In the genomic region with DNA sequence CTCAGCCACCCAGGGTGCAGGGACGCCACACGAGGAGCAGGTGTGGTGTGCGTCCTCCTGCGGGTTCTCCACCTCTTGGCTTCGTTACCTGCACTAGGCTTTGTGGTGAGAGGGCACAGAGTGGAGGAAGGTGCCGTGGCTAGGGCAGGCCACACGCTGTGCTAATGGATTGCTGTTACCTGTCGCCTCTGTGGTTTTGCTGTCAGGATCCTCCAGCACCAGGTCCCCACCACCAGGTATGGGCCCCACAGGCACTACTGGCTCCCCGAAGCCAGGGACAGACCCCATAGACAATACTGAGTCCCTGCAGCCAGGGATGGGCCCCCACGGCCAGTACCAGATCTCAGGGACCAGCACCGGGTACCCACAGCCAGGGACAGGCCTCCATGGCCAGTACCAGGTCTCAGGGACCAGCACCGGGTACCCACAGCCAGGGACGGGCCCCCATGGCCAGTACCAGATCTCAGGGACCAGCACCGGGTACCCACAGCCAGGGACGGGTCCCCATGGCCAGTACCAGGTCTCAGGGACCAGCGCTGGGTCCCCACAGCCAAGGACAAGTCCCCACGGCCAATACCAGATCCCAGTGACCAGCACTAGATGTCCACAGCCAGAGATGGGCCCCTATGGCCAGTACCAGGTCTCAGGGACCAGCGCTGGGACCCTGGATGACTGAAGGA, we compare ENCODE assay signal across 12 cellular contexts.
DNase-seq lines count a peak whose midpoint lies in the region; ATAC-seq, FAIRE-seq and TF ChIP-seq lines count a peak whose summit lies in the region.
"Had no signal": no experiment of that assay in that cellular context is flagged by ENCODE, and none has a peak within 500 bp of the region (broad histone marks: within the 10 kb centered on the region; RNA-seq: fewer than 3 reads in every experiment).

No MANE protein-coding gene starts in this region.

- H3K4me1 Mint-ChIP-seq in activated T-helper 17 cell treated with anti-CD3 and anti-CD28 coated beads, Interleukin-2, amount 50 U/mL, for 72 hours, result peaks cover 29% of the 10 kb centered on the region
- peaks cover 68 to 88% (median 84%) of the 10 kb centered on the region in 3 donors for H3K4me1 Mint-ChIP-seq in naive B cell
- peaks cover 44% of the 10 kb centered on the region for H3K4me1 Mint-ChIP-seq in endodermal cell

- H3K4me1 ChIP-seq in BLaER1 treated with 17β-estradiol and CSF1 and Interleukin-3, amounts not matched to agents 10 nM and 100 nM, result peaks cover 87 to 100% (median 91%) of the 10 kb centered on the region in 10 experiments
- H3K4me1 ChIP-seq in endodermal cell (ENCODE audit: control insufficient read depth, insufficient read depth, low read length), result peaks cover 18% of the 10 kb centered on the region

- H3K9me3 ChIP-seq in BLaER1 treated with 17β-estradiol and CSF1 and Interleukin-3, amounts not matched to agents 10 nM and 100 nM (replicated peaks in 1 of 11), result no peaks in the 10 kb centered on the region
- no peaks in the 10 kb centered on the region for H3K9me3 ChIP-seq in endodermal cell (ENCODE audit: control insufficient read depth, low read length)
- H3K9me3 ChIP-seq: thyroid gland had no signal

- no peak for ATAC-seq in activated T-helper 17 cell treated with anti-CD3 and anti-CD28 coated beads, Interleukin-2, amount 50 U/mL, for 72 hours (replicated peaks)
- no peak for ATAC-seq in naive B cell (ENCODE audit: low read depth in 2 of 2)

- H3K4me2 ChIP-seq in BLaER1 treated with 17β-estradiol and CSF1 and Interleukin-3, amounts not matched to agents 10 nM and 100 nM, result peak overlapping the region; percentile 98 to 100 (median 99)

- TF ChIP-seq CTCF in endodermal cell (conservative IDR thresholded peaks at IDR 0.05), result no peak

- H3K36me3 ChIP-seq in BLaER1 treated with 17β-estradiol and CSF1 and Interleukin-3, amounts not matched to agents 10 nM and 100 nM, result peaks cover 0 to 69% (median 31%) of the 10 kb centered on the region in 11 experiments; a peak in 13 of 22 replicates
- H3K36me3 ChIP-seq in endodermal cell (ENCODE audit: control insufficient read depth, insufficient read depth, low read length), result peaks cover 3% of the 10 kb centered on the region
- H3K36me3 ChIP-seq: thyroid gland had no signal

- peak; percentile 40 for FAIRE-seq in GM12892 (lab: Jason Lieb, UNC)

- peaks cover 16 to 81% (median 67%) of the 10 kb centered on the region in 11 experiments; a peak in 20 of 22 replicates for H4K20me1 ChIP-seq in BLaER1 treated with 17β-estradiol and CSF1 and Interleukin-3, amounts not matched to agents 10 nM and 100 nM

- H3K9ac ChIP-seq in BLaER1 treated with 17β-estradiol and CSF1 and Interleukin-3, amounts not matched to agents 10 nM and 100 nM, result peak overlapping the region; percentile 3 to 99 (median 78); a peak in 20 of 22 replicates
- H3K9ac ChIP-seq in endodermal cell (ENCODE audit: extremely low read depth, low read length, poor library complexity, severe bottlenecking), result no peak overlapping the region
- H3K9ac ChIP-seq: parathyroid adenoma had no signal

- H3K4me3 Mint-ChIP-seq in activated T-helper 17 cell treated with anti-CD3 and anti-CD28 coated beads, Interleukin-2, amount 50 U/mL, for 72 hours, result peak overlapping the region; percentile 94
- peak overlapping the region in 4 of 8 donors; percentile 43 to 98 (median 90) for H3K4me3 Mint-ChIP-seq in naive B cell
- no peak overlapping the region for H3K4me3 Mint-ChIP-seq in endodermal cell

- H3K27me3 Mint-ChIP-seq in activated T-helper 17 cell treated with anti-CD3 and anti-CD28 coated beads, Interleukin-2, amount 50 U/mL, for 72 hours, result no peaks in the 10 kb centered on the region
- H3K27me3 Mint-ChIP-seq in naive B cell (no peaks in the 10 kb centered on the region), endodermal cell (ENCODE audit: insufficient read depth) (no peaks in the 10 kb centered on the region)

- H3K27ac Mint-ChIP-seq in activated T-helper 17 cell treated with anti-CD3 and anti-CD28 coated beads, Interleukin-2, amount 50 U/mL, for 72 hours, result peak overlapping the region; percentile 97
- H3K27ac Mint-ChIP-seq in naive B cell (peak overlapping the region in 4 of 6 donors; percentile 96 to 99 (median 97)), endodermal cell (no peak overlapping the region)

- peak overlapping the region in 10 of 11 experiments; percentile 20 to 99 (median 92); a peak in 18 of 22 replicates for H3K27ac ChIP-seq in BLaER1 treated with 17β-estradiol and CSF1 and Interleukin-3, amounts not matched to agents 10 nM and 100 nM
- no peak overlapping the region for H3K27ac ChIP-seq in endodermal cell (ENCODE audit: low read depth, low read length)
- H3K27ac ChIP-seq: parathyroid adenoma, thyroid gland had no signal

- peaks cover 100% of the 10 kb centered on the region for H3K36me3 Mint-ChIP-seq in activated T-helper 17 cell treated with anti-CD3 and anti-CD28 coated beads, Interleukin-2, amount 50 U/mL, for 72 hours (ENCODE audit: low read depth)
- H3K36me3 Mint-ChIP-seq in naive B cell (no peaks in the 10 kb centered on the region), endodermal cell (ENCODE audit: low read depth) (peaks cover 8% of the 10 kb centered on the region)

- no peaks in the 10 kb centered on the region for H3K27me3 ChIP-seq in BLaER1 treated with 17β-estradiol and CSF1 and Interleukin-3, amounts not matched to agents 10 nM and 100 nM
- H3K27me3 ChIP-seq in endodermal cell (ENCODE audit: control insufficient read depth, insufficient read depth, low read length, poor library complexity, severe bottlenecking), result no peaks in the 10 kb centered on the region
- H3K27me3 ChIP-seq: thyroid gland had no signal

- TF ChIP-seq POLR2A in GM12892 (IDR thresholded peaks at IDR 0.05; ENCODE audit: low read depth, low read length), result peak; percentile 8; the same call in 1 of the 2 replicates

- peak overlapping the region in 7 of 10 experiments; percentile 8 to 99 (median 44); a peak in 15 of 20 replicates for H3K4me3 ChIP-seq in BLaER1 treated with 17β-estradiol and CSF1 and Interleukin-3, amounts not matched to agents 10 nM and 100 nM
- no peak overlapping the region for H3K4me3 ChIP-seq in endodermal cell (ENCODE audit: low read length)
- H3K4me3 ChIP-seq: thyroid gland had no signal

- DNase-seq in GM12892 (ENCODE audit: insufficient read length) (no peak), naive B cell (no peak), amniotic stem cell (lab: John Stamatoyannopoulos, UW) (no peak), HuH-7 (ENCODE audit: low spot score) (no peak), endodermal cell (no peak), NCI-H2029 (lab: John Stamatoyannopoulos, UW) (no peak)
- DNase-seq: MV-4-11, NCI-H446 treated with DMSO at 0.1 percent for 48 hours, thyroid gland had no signal

- H3K9me3 Mint-ChIP-seq in activated T-helper 17 cell treated with anti-CD3 and anti-CD28 coated beads, Interleukin-2, amount 50 U/mL, for 72 hours, result no peaks in the 10 kb centered on the region
- no peaks in the 10 kb centered on the region for H3K9me3 Mint-ChIP-seq in naive B cell
- H3K9me3 Mint-ChIP-seq in endodermal cell, result no peaks in the 10 kb centered on the region

- 93 to 94% methylated on average over 11 to 18 of the region's 18 CpGs for WGBS in endodermal cell (ENCODE audit: insufficient coverage in 1 of 2, insufficient read length in 1 of 2), 2 experiments
